In the genomic region with DNA sequence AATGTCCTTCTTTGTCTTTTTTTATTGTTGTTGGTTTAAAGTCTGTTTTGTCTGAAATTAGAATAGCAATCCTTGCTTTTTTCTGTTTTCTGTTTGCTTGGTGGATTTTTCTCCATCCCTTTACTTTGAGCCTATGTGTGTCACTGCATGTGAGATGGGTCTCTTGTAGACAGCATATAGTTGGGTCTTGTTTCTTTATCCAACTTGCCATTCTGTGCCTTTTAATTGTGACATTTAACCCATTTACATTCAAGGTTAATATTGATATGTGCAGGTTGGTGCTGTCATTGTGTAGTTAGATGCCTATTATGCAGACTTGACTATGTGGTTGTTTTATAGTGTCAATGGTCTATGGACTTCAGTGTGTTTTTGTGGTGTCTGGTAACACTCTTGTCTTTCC, we compare ENCODE assay signal across 8 cellular contexts.
"Had no signal": no experiment of that assay in that cellular context is flagged by ENCODE, and none has a peak within 500 bp of the region (broad histone marks: within the 10 kb centered on the region; RNA-seq: fewer than 3 reads in every experiment).

No MANE protein-coding gene starts in this region.

- H3K4me3 ChIP-seq: GM23338 had no signal

- FAIRE-seq: H1, H54, HTR-8/SVneo had no signal

- H3K27ac Mint-ChIP-seq: GM23338, H9 had no signal

- H3K4me3 Mint-ChIP-seq: GM23338, H9 had no signal

- DNase-seq: H9, HCEC 1CT, IMR-90, KBM-7 had no signal

- H3K4me2 ChIP-seq: GM23338 had no signal

- H3K4me1 Mint-ChIP-seq: GM23338 had no signal

- H2AFZ ChIP-seq: GM23338 had no signal
